8 cellular contexts compared by ENCODE assay signal in genomic region chr14:23551266-23552028, GRCh38. TPM values are rescaled to one million over a fixed set of nuclear protein-coding genes. Genes with fewer than 3 reads are reported as not detected.
DNase-seq lines count a peak whose midpoint lies in the region; ATAC-seq and TF ChIP-seq lines count a peak whose summit lies in the region.

TSS of gene ZFHX2 (minus strand) at chr14:23551765. CDS start at chr14:23535325, 16,440 bp downstream.

- no peaks in the 10 kb centered on the region for H3K9me3 ChIP-seq in ectodermal cell (ENCODE audit: control insufficient read depth, low read length)

- WGBS in ectodermal cell, 2 experiments, result 0 to 1% methylated on average over 47 to 49 of the region's 49 CpGs

- peak within 1 kb of the TSS; percentile 72 for H3K27ac ChIP-seq in ectodermal cell (ENCODE audit: insufficient read depth, low read depth, low read length, poor library complexity, severe bottlenecking)

- H3K27me3 ChIP-seq in ectodermal cell (ENCODE audit: control insufficient read depth, insufficient read depth, low read length, poor library complexity, severe bottlenecking), result no peaks in the 10 kb centered on the region

- H3K36me3 ChIP-seq in ectodermal cell (ENCODE audit: control insufficient read depth, insufficient read depth, low read length), result no peaks in the 10 kb centered on the region

- DNase-seq in AG09309 (ENCODE audit: low read depth), result no peak
- peak; percentile 76 for DNase-seq in GM19238 (ENCODE audit: insufficient read length, low spot score)
- peak; percentile 98 for DNase-seq in NCI-H69 (lab: John Stamatoyannopoulos, UW)
- DNase-seq in activated CD4-positive, alpha-beta T cell treated with anti-CD3 and anti-CD28 coated beads, Interleukin-2, amount 50 U/mL, for 4 hours, result peak; percentile 82 to 87
- peak; percentile 87 for DNase-seq in medulla oblongata (ENCODE audit: extremely low spot score)
- peak; percentile 66 to 81 (median 74) for DNase-seq in stimulated activated CD4-positive, alpha-beta T cell treated with anti-CD3 and anti-CD28 coated beads, TNF-alpha, amount 100 ng/mL, for 4 hours (ENCODE audit: low read depth in 3 of 3)

- H3K4me1 ChIP-seq in ectodermal cell (ENCODE audit: control insufficient read depth, insufficient read depth, low read length), result peaks cover 44% of the 10 kb centered on the region

- no peak for TF ChIP-seq CTCF in AG09309 (IDR thresholded peaks at IDR 0.05; ENCODE audit: control insufficient read depth, insufficient read depth, low read depth, low read length, missing control alignments)

- ATAC-seq in HG03565 (IDR thresholded peaks at IDR 0.05; ENCODE audit: unreplicated experiment), result peak; percentile 43

- H3K4me3 ChIP-seq in AG09309 (ENCODE audit: control insufficient read depth, low read depth, low read length) (peak within 1 kb of the TSS; percentile 58), ectodermal cell (ENCODE audit: insufficient read depth, low read depth, low read length) (peak within 1 kb of the TSS; percentile 86)

RNA-seq across cellular contexts. Expression of gene ZFHX2, which starts in this region (rescaled TPM):
- polyA plus RNA-seq in ectodermal cell (2013, experiment 1 of 4), result 27.6 TPM
- polyA plus RNA-seq in ectodermal cell (2013, experiment 2 of 4), result 26.1 TPM
- 20.3 TPM for polyA plus RNA-seq in ectodermal cell (2013, experiment 3 of 4)
- 23.0 TPM for polyA plus RNA-seq in ectodermal cell (2013, experiment 4 of 4)
